In the genomic region with DNA sequence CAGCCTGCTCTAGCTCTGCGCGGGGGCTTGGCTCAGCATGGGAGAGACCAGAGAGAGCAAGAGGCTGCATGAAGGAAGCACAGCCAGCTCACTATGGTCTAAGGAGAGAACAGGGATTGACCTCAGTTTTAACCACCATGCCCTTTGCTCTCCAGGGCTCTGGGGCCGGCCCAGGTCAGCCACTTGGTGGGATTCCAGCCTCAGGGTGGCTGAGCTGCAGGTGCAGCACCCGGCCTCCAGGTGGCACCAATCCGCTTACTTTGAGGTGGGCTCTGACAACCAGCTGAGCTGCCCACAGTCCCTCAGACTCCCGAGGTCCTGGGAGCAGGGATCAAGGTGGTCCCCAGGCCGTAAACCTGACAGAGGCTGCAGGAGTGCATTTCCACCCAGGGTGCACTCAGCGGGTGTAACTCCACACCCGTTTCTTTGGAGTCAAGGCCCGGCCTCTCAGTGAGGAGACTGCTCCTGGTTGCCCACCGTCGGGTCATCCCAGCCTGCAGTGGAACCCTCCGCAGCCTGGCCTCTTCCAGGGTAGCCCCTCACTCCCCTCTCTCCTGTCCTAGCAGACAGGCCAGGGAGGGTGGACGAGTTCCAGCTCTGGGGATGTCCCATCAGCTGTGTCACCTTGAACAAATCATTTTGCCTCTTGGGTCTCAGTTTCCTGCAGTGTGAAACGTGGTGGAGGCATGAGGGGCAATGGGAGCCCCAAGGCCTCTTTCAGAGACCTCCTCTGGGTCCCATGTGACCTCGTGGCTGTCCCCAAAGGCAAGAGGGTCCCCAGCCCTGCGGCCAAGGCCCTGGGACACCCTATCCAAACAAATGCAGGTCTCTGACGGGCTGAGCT, we compare ENCODE assay signal across 8 cellular contexts. TPM values are rescaled to one million over a fixed set of nuclear protein-coding genes. Genes with fewer than 3 reads are reported as not detected.
A peak's percentile ranks its signal among the peaks of the same experiment; 100 is the strongest.
DNase-seq lines count a peak whose midpoint lies in the region; ATAC-seq and TF ChIP-seq lines count a peak whose summit lies in the region.

No MANE protein-coding gene starts in this region.

- no peak for TF ChIP-seq POLR2A in heart left ventricle (IDR thresholded peaks at IDR 0.05)

- in situ Hi-C loops in SK-MEL-5 (cut with HindIII; ENCODE audit: low pct_unique_long_range_greater_than_20kb, low sequenced_read_pairs) = no loop called here

- 35 to 50% (median 42%) methylated on average over 13 to 18 of the region's 18 CpGs for WGBS in heart left ventricle, 4 donors

- H3K27me3 ChIP-seq in heart left ventricle = peaks cover 6 to 31% (median 17%) of the 10 kb centered on the region in 9 donors

- DNase-seq in D341Med (ENCODE audit: low spot score) (peak; percentile 88), SK-MEL-5 (ENCODE audit: low read depth, low spot score) (peak; percentile 58), heart left ventricle (peak in 4 of 5 donors; percentile 53 to 76 (median 66)), retina (peak; percentile 88)
- peak; percentile 54 for DNase-seq in activated naive CD4-positive, alpha-beta T cell treated with anti-CD3 and anti-CD28 coated beads, Interleukin-2, amount 50 U/mL, for 16 hours

- H3K4me1 ChIP-seq in heart left ventricle = peaks cover 0 to 18% (median 6%) of the 10 kb centered on the region in 12 donors

- TF ChIP-seq CTCF in heart left ventricle (IDR thresholded peaks at IDR 0.05) = peak; percentile 68 to 92 (median 84)

- H3K36me3 ChIP-seq in heart left ventricle = no peaks in the 10 kb centered on the region

- no peaks in the 10 kb centered on the region for H3K9me3 ChIP-seq in heart left ventricle

- peak; percentile 55 for ATAC-seq in HG03103 (IDR thresholded peaks at IDR 0.05; ENCODE audit: low read depth, unreplicated experiment)
- ATAC-seq in heart left ventricle = peak; percentile 36 to 74 (median 60)
- ATAC-seq in HG02852 (IDR thresholded peaks at IDR 0.05; ENCODE audit: unreplicated experiment) = no peak
- no peak for ATAC-seq in HG03469 (IDR thresholded peaks at IDR 0.05; ENCODE audit: unreplicated experiment)

- H3K27ac ChIP-seq in heart left ventricle = no peak overlapping the region

- intact Hi-C loops in heart left ventricle (cut with DNase I) = loop anchor here in 6 of 10 donors (1.0 to 2.0 kb wide), 3 partner anchors 44 to 122 kb away; no protein-coding TSS in a partner anchor

- peak overlapping the region in 8 of 12 donors; percentile 16 to 47 (median 26) for H3K4me3 ChIP-seq in heart left ventricle

RNA-seq across cellular contexts. Expression of gene LGR6, which starts 0.6 kb away (rescaled TPM):
- total RNA-seq in SK-MEL-5 (2014; rRNA removed; shearing (Covaris generic)) = not detected in 2 replicates
- polyA plus RNA-seq in SK-MEL-5 (2015; cell fraction: cytosol; rRNA removed) = not detected in 2 replicates
- not detected in 2 replicates for polyA plus RNA-seq in SK-MEL-5 (2015; cell fraction: nucleus; rRNA removed)
- 1 to 10 TPM in 6 of 9 donors, under 1 TPM in 3; 0.29 to 3.5 (median 1.8) TPM for total RNA-seq in heart left ventricle
- polyA plus RNA-seq in heart left ventricle = 1 to 10 TPM; 1.3 to 1.7 TPM

RNA-seq across cellular contexts. Expression of gene PTPN7, which starts 32.6 kb away (rescaled TPM):
- total RNA-seq in SK-MEL-5 (2014; rRNA removed; shearing (Covaris generic)) = not detected in 2 replicates
- polyA plus RNA-seq in SK-MEL-5 (2015; cell fraction: cytosol; rRNA removed) = 0.26 TPM in 1 of 2 replicates, not detected in the other
- not detected in 2 replicates for polyA plus RNA-seq in SK-MEL-5 (2015; cell fraction: nucleus; rRNA removed)
- 10 to 100 TPM in 1 of 9 donors, 1 to 10 TPM in 3, under 1 TPM in 4, not detected in 1; 0.30 to 10.3 (median 0.86) TPM for total RNA-seq in heart left ventricle
- polyA plus RNA-seq in heart left ventricle = under 1 TPM; 0.19 to 0.36 TPM

RNA-seq across cellular contexts. Expression of gene ARL8A, which starts 48.5 kb away (rescaled TPM):
- 33.2 and 33.5 TPM in 2 replicates for total RNA-seq in SK-MEL-5 (2014; rRNA removed; shearing (Covaris generic))
- 42.3 and 48.3 TPM in 2 replicates for polyA plus RNA-seq in SK-MEL-5 (2015; cell fraction: cytosol; rRNA removed)
- polyA plus RNA-seq in SK-MEL-5 (2015; cell fraction: nucleus; rRNA removed) = 17.1 and 42.8 TPM in 2 replicates
- 10 to 100 TPM; 33.0 to 86.4 (median 75.6) TPM for total RNA-seq in heart left ventricle
- 10 to 100 TPM; 22.6 to 35.5 TPM for polyA plus RNA-seq in heart left ventricle

Comparison
In these comparisons a context has a peak if more than half of its experiments do, and no peak if none do; other contexts are left out.
1. ATAC-seq: peak in HG03103 (single experiment) and heart left ventricle (4 of 4); none in HG02852 (single experiment) and HG03469 (single experiment).
2. Peak in every context shown above with its lines, with median percentiles within 50 percentile points of each other: DNase-seq.